Comparison of ENCODE assay signal across 6 cellular contexts in genomic region chr20:3785240-3786125, GRCh38. TPM values are rescaled to one million over a fixed set of nuclear protein-coding genes. Genes with fewer than 3 reads are reported as not detected.
DNase-seq lines count a peak whose midpoint lies in the region; ATAC-seq and TF ChIP-seq lines count a peak whose summit lies in the region.

No MANE protein-coding gene starts in this region.

- H3K4me3 ChIP-seq in heart right ventricle, result peak overlapping the region; percentile 47 to 90 (median 70)

- H3K27me3 ChIP-seq in heart right ventricle, result no peaks in the 10 kb centered on the region

- H3K27ac ChIP-seq in heart right ventricle, result peak overlapping the region; percentile 61 to 89 (median 84)

- 27 to 29% methylated on average over 69 to 79 of the region's 79 CpGs for WGBS in heart right ventricle, 2 donors

- peaks cover 46% of the 10 kb centered on the region for H3K4me1 Mint-ChIP-seq in stimulated activated naive CD8-positive, alpha-beta T cell treated with anti-CD3 and anti-CD28 coated beads, Interleukin-15, Interleukin-2, amounts not matched to agents 100 ng/mL and 50 ng/mL, for 24 hours (ENCODE audit: low read depth)

- H3K9me3 ChIP-seq in heart right ventricle, result no peaks in the 10 kb centered on the region

- H3K4me1 ChIP-seq in heart right ventricle, result peaks cover 24 to 53% (median 40%) of the 10 kb centered on the region in 9 donors

- peak overlapping the region; percentile 88 for H3K4me3 Mint-ChIP-seq in stimulated activated naive CD8-positive, alpha-beta T cell treated with anti-CD3 and anti-CD28 coated beads, Interleukin-15, Interleukin-2, amounts not matched to agents 100 ng/mL and 50 ng/mL, for 24 hours

- no peak for TF ChIP-seq CTCF in heart right ventricle (IDR thresholded peaks at IDR 0.05)

- no peaks in the 10 kb centered on the region for H3K9me3 Mint-ChIP-seq in stimulated activated naive CD8-positive, alpha-beta T cell treated with anti-CD3 and anti-CD28 coated beads, Interleukin-15, Interleukin-2, amounts not matched to agents 100 ng/mL and 50 ng/mL, for 24 hours

- DNase-seq in stimulated activated naive CD8-positive, alpha-beta T cell treated with anti-CD3 and anti-CD28 coated beads, Interleukin-15, Interleukin-2, amounts not matched to agents 100 U/mL and 50 U/mL, for 24 hours, result no peak
- DNase-seq in heart right ventricle (peak in 1 of 2 donors; percentile 19), ureter (ENCODE audit: low spot score) (peak; percentile 48), T-helper 9 cell (no peak)
- DNase-seq in activated CD4-positive, alpha-beta T cell treated with anti-CD3 and anti-CD28 coated beads for 1 hour, result no peak

- ATAC-seq in stimulated activated naive CD8-positive, alpha-beta T cell treated with anti-CD3 and anti-CD28 coated beads, Interleukin-15, Interleukin-2, amounts not matched to agents 100 U/mL and 50 U/mL, for 24 hours, result no peak
- ATAC-seq in heart right ventricle, result peak in 4 of 8 donors; percentile 9 to 36 (median 12)

- intact Hi-C loops in heart right ventricle (cut with DNase I), result loop anchor here in 9 of 10 donors (1.0 to 10.0 kb wide), 8 partner anchors 33 to 299 kb away; partner anchors contain the start of gene AP5S1 (in 7 of the 9)

- H3K27ac Mint-ChIP-seq in stimulated activated naive CD8-positive, alpha-beta T cell treated with anti-CD3 and anti-CD28 coated beads, Interleukin-15, Interleukin-2, amounts not matched to agents 100 ng/mL and 50 ng/mL, for 24 hours, result no peak overlapping the region

- no peaks in the 10 kb centered on the region for H3K27me3 Mint-ChIP-seq in stimulated activated naive CD8-positive, alpha-beta T cell treated with anti-CD3 and anti-CD28 coated beads, Interleukin-15, Interleukin-2, amounts not matched to agents 100 ng/mL and 50 ng/mL, for 24 hours

- peaks cover 6% of the 10 kb centered on the region for H3K36me3 Mint-ChIP-seq in stimulated activated naive CD8-positive, alpha-beta T cell treated with anti-CD3 and anti-CD28 coated beads, Interleukin-15, Interleukin-2, amounts not matched to agents 100 ng/mL and 50 ng/mL, for 24 hours (ENCODE audit: low read depth)

- H3K36me3 ChIP-seq in heart right ventricle, result peaks cover 0 to 16% (median 0%) of the 10 kb centered on the region in 9 donors

RNA-seq across cellular contexts. Expression of gene CENPB, which starts 1.1 kb away (rescaled TPM):
- total RNA-seq in heart right ventricle, result 10 to 100 TPM; 52.3 to 95.7 (median 67.7) TPM
- 10 to 100 TPM; 52.9 to 76.5 TPM for polyA plus RNA-seq in heart right ventricle
- total RNA-seq in ureter, result 84.1 TPM

RNA-seq across cellular contexts. Expression of gene SPEF1, which starts 4.2 kb away (rescaled TPM):
- total RNA-seq in heart right ventricle (under 1 TPM in 6 of 10 donors, not detected in 4; 0.16 to 0.47 (median 0.23) TPM), ureter (0.29 TPM)
- under 1 TPM; 0.07 to 0.29 TPM for polyA plus RNA-seq in heart right ventricle

RNA-seq across cellular contexts. Expression of gene CDC25B, which starts 10.6 kb away (rescaled TPM):
- 10 to 100 TPM in 2 of 10 donors, 1 to 10 TPM in 8; 2.8 to 17.3 (median 5.0) TPM for total RNA-seq in heart right ventricle
- 10 to 100 TPM; 12.6 to 15.9 TPM for polyA plus RNA-seq in heart right ventricle
- 16.6 TPM for total RNA-seq in ureter

RNA-seq across cellular contexts. Expression of gene ADISSP, which starts 17.9 kb away (rescaled TPM):
- 10 to 100 TPM in 4 of 10 donors, 1 to 10 TPM in 6; 7.7 to 15.7 (median 9.7) TPM for total RNA-seq in heart right ventricle
- polyA plus RNA-seq in heart right ventricle, result 10 to 100 TPM; 14.6 to 21.0 TPM
- 36.6 TPM for total RNA-seq in ureter

RNA-seq across cellular contexts. Expression of gene AP5S1, which starts 34.9 kb away (rescaled TPM):
- 10 to 100 TPM; 12.0 to 17.5 (median 14.7) TPM for total RNA-seq in heart right ventricle
- polyA plus RNA-seq in heart right ventricle, result 1 to 10 TPM; 7.2 to 9.8 TPM
- 13.6 TPM for total RNA-seq in ureter
